In genomic region chr22:43844560-43845545, GRCh38 we compare ENCODE assay signal across 19 cellular contexts. TPM values are rescaled to one million over a fixed set of nuclear protein-coding genes. Genes with fewer than 3 reads are reported as not detected.
DNase-seq lines count a peak whose midpoint lies in the region; ATAC-seq and TF ChIP-seq lines count a peak whose summit lies in the region.
"Had no signal": no experiment of that assay in that cellular context is flagged by ENCODE, and none has a peak within 500 bp of the region (broad histone marks: within the 10 kb centered on the region; RNA-seq: fewer than 3 reads in every experiment).

No MANE protein-coding gene starts in this region.

- no peak for ATAC-seq in natural killer cell treated with Interleukin-12 subunit alpha and Interleukin-12 subunit beta and Interleukin-15 and Interleukin-18, amount 100 ng/mL, for 72 hours
- no peak for ATAC-seq in natural killer cell
- no peak for ATAC-seq in HG02970 (IDR thresholded peaks at IDR 0.05; ENCODE audit: low FRiP score, unreplicated experiment)
- ATAC-seq: A549; CD8-positive, alpha-beta T cell; GM12878 had no signal

- no peak overlapping the region for H3K27ac ChIP-seq in endodermal cell (ENCODE audit: low read depth, low read length)
- H3K27ac ChIP-seq in osteoblast (ENCODE audit: low read depth, low read length): no peak overlapping the region
- H3K27ac ChIP-seq in vagina: no peak overlapping the region
- H3K27ac ChIP-seq: 22Rv1, A549, GM23248 had no signal

- H3K4me1 Mint-ChIP-seq in natural killer cell treated with Interleukin-12 subunit alpha and Interleukin-12 subunit beta and Interleukin-15 and Interleukin-18, amount 100 ng/mL, for 72 hours (ENCODE audit: low read depth in 2 of 2): no peaks in the 10 kb centered on the region
- H3K4me1 Mint-ChIP-seq in natural killer cell: no peaks in the 10 kb centered on the region
- H3K4me1 Mint-ChIP-seq in endodermal cell: peaks cover 15% of the 10 kb centered on the region
- H3K4me1 Mint-ChIP-seq in activated naive CD8-positive, alpha-beta T cell treated with anti-CD3 and anti-CD28 coated beads for 36 hours: no peaks in the 10 kb centered on the region

- no peaks in the 10 kb centered on the region for H3K36me3 ChIP-seq in endodermal cell (ENCODE audit: control insufficient read depth, insufficient read depth, low read length)
- H3K36me3 ChIP-seq in osteoblast (ENCODE audit: insufficient read depth, low read length): no peaks in the 10 kb centered on the region
- H3K36me3 ChIP-seq in vagina: no peaks in the 10 kb centered on the region

- no peaks in the 10 kb centered on the region for H3K27me3 Mint-ChIP-seq in natural killer cell treated with Interleukin-12 subunit alpha and Interleukin-12 subunit beta and Interleukin-15 and Interleukin-18, amount 100 ng/mL, for 72 hours
- no peaks in the 10 kb centered on the region for H3K27me3 Mint-ChIP-seq in natural killer cell (ENCODE audit: low read depth in 2 of 2)
- no peaks in the 10 kb centered on the region for H3K27me3 Mint-ChIP-seq in endodermal cell (ENCODE audit: insufficient read depth)
- H3K27me3 Mint-ChIP-seq in activated naive CD8-positive, alpha-beta T cell treated with anti-CD3 and anti-CD28 coated beads for 36 hours: no peaks in the 10 kb centered on the region

- H3K4me2 ChIP-seq in osteoblast (ENCODE audit: insufficient read depth, low read length): no peak overlapping the region
- H3K4me2 ChIP-seq: A549 had no signal

- H3K9me3 ChIP-seq in endodermal cell (ENCODE audit: control insufficient read depth, low read length): no peaks in the 10 kb centered on the region
- no peaks in the 10 kb centered on the region for H3K9me3 ChIP-seq in osteoblast (ENCODE audit: low read depth, low read length)
- H3K9me3 ChIP-seq in vagina: no peaks in the 10 kb centered on the region
- H3K9me3 ChIP-seq: A549 had no signal

- 88 to 89% methylated on average over 15 to 31 of the region's 31 CpGs for WGBS in endodermal cell (ENCODE audit: insufficient coverage in 1 of 2, insufficient read length in 1 of 2), 2 experiments

- H4K20me1 ChIP-seq in osteoblast (ENCODE audit: insufficient read depth, low read length): no peaks in the 10 kb centered on the region

- H2AFZ ChIP-seq in osteoblast (ENCODE audit: low read length): no peak overlapping the region
- H2AFZ ChIP-seq: GM23248 had no signal

- no peaks in the 10 kb centered on the region for H3K79me2 ChIP-seq in osteoblast (ENCODE audit: insufficient read depth, low read length)

- TF ChIP-seq POLR2A in vagina (IDR thresholded peaks at IDR 0.05): no peak

- TF ChIP-seq CTCF in natural killer cell (IDR thresholded peaks at IDR 0.05) (no peak), endodermal cell (conservative IDR thresholded peaks at IDR 0.05) (no peak), osteoblast (IDR thresholded peaks at IDR 0.05; ENCODE audit: extremely low read depth, low read depth, low read length) (no peak), vagina (IDR thresholded peaks at IDR 0.05) (no peak)

- H3K27me3 ChIP-seq in endodermal cell (ENCODE audit: control insufficient read depth, insufficient read depth, low read length, poor library complexity, severe bottlenecking) (no peaks in the 10 kb centered on the region), osteoblast (ENCODE audit: insufficient read depth, low read length) (peaks cover 9% of the 10 kb centered on the region), vagina (no peaks in the 10 kb centered on the region)

- H3K4me1 ChIP-seq in endodermal cell (ENCODE audit: control insufficient read depth, insufficient read depth, low read length): no peaks in the 10 kb centered on the region
- H3K4me1 ChIP-seq in osteoblast (ENCODE audit: insufficient read depth, low read length): no peaks in the 10 kb centered on the region
- H3K4me1 ChIP-seq in vagina: no peaks in the 10 kb centered on the region
- H3K4me1 ChIP-seq: A549 had no signal

- H3K4me3 ChIP-seq in endodermal cell (ENCODE audit: low read length): no peak overlapping the region
- H3K4me3 ChIP-seq in osteoblast (ENCODE audit: insufficient read depth, low read length): no peak overlapping the region
- no peak overlapping the region for H3K4me3 ChIP-seq in vagina
- H3K4me3 ChIP-seq: A549, GM12878, GM23248 had no signal

- H3K9ac ChIP-seq in endodermal cell (ENCODE audit: extremely low read depth, low read length, poor library complexity, severe bottlenecking): no peak overlapping the region
- H3K9ac ChIP-seq: GM23248 had no signal

- H3K9me3 Mint-ChIP-seq in natural killer cell treated with Interleukin-12 subunit alpha and Interleukin-12 subunit beta and Interleukin-15 and Interleukin-18, amount 100 ng/mL, for 72 hours: no peaks in the 10 kb centered on the region
- H3K9me3 Mint-ChIP-seq in natural killer cell (no peaks in the 10 kb centered on the region), endodermal cell (no peaks in the 10 kb centered on the region)
- no peaks in the 10 kb centered on the region for H3K9me3 Mint-ChIP-seq in activated naive CD8-positive, alpha-beta T cell treated with anti-CD3 and anti-CD28 coated beads for 36 hours
- H3K9me3 Mint-ChIP-seq: CD8-positive, alpha-beta T cell had no signal

- no peak overlapping the region for H3K27ac Mint-ChIP-seq in natural killer cell treated with Interleukin-12 subunit alpha and Interleukin-12 subunit beta and Interleukin-15 and Interleukin-18, amount 100 ng/mL, for 72 hours
- H3K27ac Mint-ChIP-seq in natural killer cell (no peak overlapping the region), endodermal cell (peak overlapping the region; percentile 81)
- no peak overlapping the region for H3K27ac Mint-ChIP-seq in activated naive CD8-positive, alpha-beta T cell treated with anti-CD3 and anti-CD28 coated beads for 36 hours
- H3K27ac Mint-ChIP-seq: CD8-positive, alpha-beta T cell had no signal

- DNase-seq in natural killer cell treated with Interleukin-12 subunit alpha and Interleukin-12 subunit beta and Interleukin-15 and Interleukin-18, amount 100 ng/mL, for 72 hours (ENCODE audit: low spot score): peak; percentile 62
- no peak for DNase-seq in natural killer cell
- DNase-seq in endodermal cell: no peak
- DNase-seq in osteoblast (ENCODE audit: insufficient read length, low spot score, missing footprints): peak; percentile 71
- DNase-seq in activated naive CD8-positive, alpha-beta T cell treated with anti-CD3 and anti-CD28 coated beads for 36 hours: no peak
- DNase-seq in vagina (ENCODE audit: extremely low spot score in 2 of 2): no peak
- DNase-seq in activated T-cell treated with anti-CD3 and anti-CD28 coated beads for 4 hours: no peak
- DNase-seq: AML-193; Calu3; CD8-positive, alpha-beta T cell; DMS79 treated with DMSO at 0.1 percent for 48 hours; GM23248; H7 had no signal

- intact Hi-C loops in natural killer cell (cut with micrococcal nuclease): no loop called here
- intact Hi-C loops in vagina (cut with DNase I): no loop called here

- H3K4me3 Mint-ChIP-seq in natural killer cell treated with Interleukin-12 subunit alpha and Interleukin-12 subunit beta and Interleukin-15 and Interleukin-18, amount 100 ng/mL, for 72 hours: no peak overlapping the region
- H3K4me3 Mint-ChIP-seq in natural killer cell (no peak overlapping the region), endodermal cell (no peak overlapping the region)
- no peak overlapping the region for H3K4me3 Mint-ChIP-seq in activated naive CD8-positive, alpha-beta T cell treated with anti-CD3 and anti-CD28 coated beads for 36 hours
- H3K4me3 Mint-ChIP-seq: CD8-positive, alpha-beta T cell had no signal

- no peaks in the 10 kb centered on the region for H3K36me3 Mint-ChIP-seq in natural killer cell treated with Interleukin-12 subunit alpha and Interleukin-12 subunit beta and Interleukin-15 and Interleukin-18, amount 100 ng/mL, for 72 hours
- H3K36me3 Mint-ChIP-seq in natural killer cell (no peaks in the 10 kb centered on the region), endodermal cell (ENCODE audit: low read depth) (no peaks in the 10 kb centered on the region)
- no peaks in the 10 kb centered on the region for H3K36me3 Mint-ChIP-seq in activated naive CD8-positive, alpha-beta T cell treated with anti-CD3 and anti-CD28 coated beads for 36 hours
- H3K36me3 Mint-ChIP-seq: CD8-positive, alpha-beta T cell had no signal

RNA-seq across cellular contexts. Expression of gene SULT4A1, which starts 17.5 kb away (rescaled TPM):
- total RNA-seq in natural killer cell treated with Interleukin-12 subunit alpha and Interleukin-12 subunit beta and Interleukin-15 and Interleukin-18, amount 100 ng/mL, for 72 hours: not detected
- not detected for total RNA-seq in natural killer cell
- total RNA-seq in endodermal cell: 10 to 100 TPM; 11.4 to 12.7 TPM
- polyA plus RNA-seq in endodermal cell (2013, experiment 1 of 2): 15.4 TPM
- polyA plus RNA-seq in endodermal cell (2013, experiment 2 of 2): 13.5 TPM
- total RNA-seq in osteoblast: under 0.01 TPM in 1 of 2 replicates, not detected in the other
- under 1 TPM in 1 of 2 experiments, not detected in 1; 0.29 TPM for total RNA-seq in activated naive CD8-positive, alpha-beta T cell treated with anti-CD3 and anti-CD28 coated beads for 36 hours
- total RNA-seq in vagina: 3.2 TPM
- total RNA-seq: CD8-positive, alpha-beta T cell; GM12878; GM23248 had no signal
- polyA plus RNA-seq: A549, GM12878, GM23248 had no signal

RNA-seq across cellular contexts. Expression of gene EFCAB6, which starts 32.7 kb away (rescaled TPM):
- total RNA-seq in natural killer cell treated with Interleukin-12 subunit alpha and Interleukin-12 subunit beta and Interleukin-15 and Interleukin-18, amount 100 ng/mL, for 72 hours: 1 to 10 TPM in 1 of 2 donors, under 1 TPM in 1; 0.12 to 1.3 TPM
- under 1 TPM; 0.23 to 0.35 (median 0.26) TPM for total RNA-seq in natural killer cell
- 1 to 10 TPM; 1.8 to 2.0 TPM for total RNA-seq in endodermal cell
- polyA plus RNA-seq in endodermal cell (2013, experiment 1 of 2): 1.7 TPM
- polyA plus RNA-seq in endodermal cell (2013, experiment 2 of 2): 0.83 TPM
- total RNA-seq in osteoblast: 1.8 and 2.9 TPM in 2 replicates
- under 1 TPM; 0.36 to 0.37 TPM for total RNA-seq in activated naive CD8-positive, alpha-beta T cell treated with anti-CD3 and anti-CD28 coated beads for 36 hours
- 1.7 TPM for total RNA-seq in vagina

RNA-seq across cellular contexts. Expression of gene PNPLA5, which starts 47.0 kb away (rescaled TPM):
- total RNA-seq in natural killer cell treated with Interleukin-12 subunit alpha and Interleukin-12 subunit beta and Interleukin-15 and Interleukin-18, amount 100 ng/mL, for 72 hours: not detected
- total RNA-seq in natural killer cell (not detected), endodermal cell (under 1 TPM; 0.68 to 0.73 TPM), osteoblast (not detected in 2 replicates), vagina (not detected)
- 0.11 TPM for polyA plus RNA-seq in endodermal cell (2013, experiment 1 of 2)
- polyA plus RNA-seq in endodermal cell (2013, experiment 2 of 2): not detected
- total RNA-seq in activated naive CD8-positive, alpha-beta T cell treated with anti-CD3 and anti-CD28 coated beads for 36 hours: not detected
- total RNA-seq: Calu3; CD8-positive, alpha-beta T cell; G401; GM12878; GM23248 had no signal
- polyA plus RNA-seq: A549, BJ, GM12878, GM23248 had no signal

Comparison
In these comparisons a context has a peak if more than half of its experiments do, and no peak if none do; other contexts are left out.
1. DNase-seq: peak in natural killer cell treated with Interleukin-12 subunit alpha and Interleukin-12 subunit beta and Interleukin-15 and Interleukin-18, amount 100 ng/mL, for 72 hours (single experiment) and osteoblast (single experiment); none in natural killer cell (single experiment), endodermal cell (single experiment), activated naive CD8-positive, alpha-beta T cell treated with anti-CD3 and anti-CD28 coated beads for 36 hours (single experiment), vagina (0 of 2) and activated T-cell treated with anti-CD3 and anti-CD28 coated beads for 4 hours (single experiment).